11 cellular contexts compared by ENCODE assay signal in genomic region chr16:89563639-89564392, GRCh38. TPM values are rescaled to one million over a fixed set of nuclear protein-coding genes. Genes with fewer than 3 reads are reported as not detected.
A peak's percentile ranks its signal among the peaks of the same experiment; 100 is the strongest.
DNase-seq lines count a peak whose midpoint lies in the region; ATAC-seq and TF ChIP-seq lines count a peak whose summit lies in the region.
"Had no signal": no experiment of that assay in that cellular context is flagged by ENCODE, and none has a peak within 500 bp of the region (broad histone marks: within the 10 kb centered on the region; RNA-seq: fewer than 3 reads in every experiment).

No MANE protein-coding gene starts in this region.

- ATAC-seq in activated naive CD8-positive, alpha-beta T cell treated with anti-CD3 and anti-CD28 coated beads, Interleukin-2, amount 10 ng/mL, durations not matched to agents 7 days and 5 days (ENCODE audit: low read depth): no peak
- no peak for ATAC-seq in HG03280 (IDR thresholded peaks at IDR 0.05; ENCODE audit: unreplicated experiment)
- no peak for ATAC-seq in upper lobe of right lung

- H3K4me1 ChIP-seq in Karpas-422 (ENCODE audit: low read length): peaks cover 52% of the 10 kb centered on the region
- H3K4me1 ChIP-seq in osteoblast (ENCODE audit: insufficient read depth, low read length): peaks cover 51% of the 10 kb centered on the region
- H3K4me1 ChIP-seq in upper lobe of right lung: peaks cover 49% of the 10 kb centered on the region

- H3K4me3 Mint-ChIP-seq in activated CD4-positive, alpha-beta T cell treated with anti-CD3 and anti-CD28 coated beads, Interleukin-2, amount 10 ng/mL, durations not matched to agents 7 days and 5 days: no peak overlapping the region
- no peak overlapping the region for H3K4me3 Mint-ChIP-seq in activated naive CD8-positive, alpha-beta T cell treated with anti-CD3 and anti-CD28 coated beads, Interleukin-2, amount 10 ng/mL, durations not matched to agents 7 days and 5 days

- peak overlapping the region; percentile 97 for H3K4me2 ChIP-seq in Karpas-422 (ENCODE audit: low read depth, low read length, poor library complexity, severe bottlenecking)
- H3K4me2 ChIP-seq in osteoblast (ENCODE audit: insufficient read depth, low read length): peak overlapping the region; percentile 96

- H3K9me3 Mint-ChIP-seq in activated CD4-positive, alpha-beta T cell treated with anti-CD3 and anti-CD28 coated beads, Interleukin-2, amount 10 ng/mL, durations not matched to agents 7 days and 5 days: no peaks in the 10 kb centered on the region
- no peaks in the 10 kb centered on the region for H3K9me3 Mint-ChIP-seq in activated naive CD8-positive, alpha-beta T cell treated with anti-CD3 and anti-CD28 coated beads, Interleukin-2, amount 10 ng/mL, durations not matched to agents 7 days and 5 days

- H3K36me3 ChIP-seq in Karpas-422 (ENCODE audit: insufficient read depth, low read length) (peaks cover 35% of the 10 kb centered on the region), osteoblast (ENCODE audit: insufficient read depth, low read length) (peaks cover 40% of the 10 kb centered on the region), upper lobe of right lung (peaks cover 38% of the 10 kb centered on the region)

- TF ChIP-seq CTCF in osteoblast (IDR thresholded peaks at IDR 0.05; ENCODE audit: extremely low read depth, low read depth, low read length) (no peak), upper lobe of right lung (IDR thresholded peaks at IDR 0.05) (no peak)

- no peak overlapping the region; the same call in 1 of the 2 replicates for H3K9ac ChIP-seq in Karpas-422 (ENCODE audit: low read length)

- H3K27ac ChIP-seq in Karpas-422 (ENCODE audit: low read length): no peak overlapping the region
- no peak overlapping the region for H3K27ac ChIP-seq in osteoblast (ENCODE audit: low read depth, low read length)
- H3K27ac ChIP-seq in upper lobe of right lung: no peak overlapping the region
- H3K27ac ChIP-seq: SJSA1, upper lobe of left lung had no signal

- H3K9me2 ChIP-seq in Karpas-422 (replicated peaks; ENCODE audit: insufficient read depth, low read length): no peaks in the 10 kb centered on the region

- H3K4me3 ChIP-seq in Karpas-422 (ENCODE audit: low read length) (no peak overlapping the region; the same call in 1 of the 2 replicates), osteoblast (ENCODE audit: insufficient read depth, low read length) (no peak overlapping the region), upper lobe of right lung (no peak overlapping the region)
- H3K4me3 ChIP-seq: SJSA1, upper lobe of left lung had no signal

- H3K79me2 ChIP-seq in Karpas-422 (ENCODE audit: low read length) (peaks cover 17% of the 10 kb centered on the region), osteoblast (ENCODE audit: insufficient read depth, low read length) (peaks cover 33% of the 10 kb centered on the region)

- H3K27me3 ChIP-seq in Karpas-422 (ENCODE audit: low read length): no peaks in the 10 kb centered on the region
- no peaks in the 10 kb centered on the region for H3K27me3 ChIP-seq in osteoblast (ENCODE audit: insufficient read depth, low read length)
- H3K27me3 ChIP-seq in upper lobe of right lung: no peaks in the 10 kb centered on the region
- H3K27me3 ChIP-seq: SJSA1, upper lobe of left lung had no signal

- intact Hi-C loops in upper lobe of right lung (cut with DNase I): no loop called here

- DNase-seq in activated CD4-positive, alpha-beta T cell treated with anti-CD3 and anti-CD28 coated beads, Interleukin-2, amount 10 ng/mL, durations not matched to agents 7 days and 5 days: no peak
- no peak for DNase-seq in activated CD4-positive, alpha-beta T cell treated with anti-CD3 and anti-CD28 coated beads, Interleukin-2, amount 50 U/mL, for 1 hour
- peak; percentile 66 for DNase-seq in Karpas-422
- DNase-seq in activated naive CD8-positive, alpha-beta T cell treated with anti-CD3 and anti-CD28 coated beads, Interleukin-2, amount 10 ng/mL, durations not matched to agents 7 days and 5 days: no peak
- no peak for DNase-seq in osteoblast (ENCODE audit: insufficient read length, low spot score, missing footprints)
- no peak for DNase-seq in NCI-H510A treated with DMSO at 0.1 percent for 48 hours (lab: John Stamatoyannopoulos, UW)
- no peak for DNase-seq in upper lobe of right lung
- DNase-seq: activated effector memory CD4-positive, alpha-beta T cell treated with Interleukin-2 at 50 U/mL for 16 hours; upper lobe of left lung had no signal

- H3K4me1 Mint-ChIP-seq in activated CD4-positive, alpha-beta T cell treated with anti-CD3 and anti-CD28 coated beads, Interleukin-2, amount 10 ng/mL, durations not matched to agents 7 days and 5 days: peaks cover 54% of the 10 kb centered on the region
- peaks cover 42% of the 10 kb centered on the region for H3K4me1 Mint-ChIP-seq in activated naive CD8-positive, alpha-beta T cell treated with anti-CD3 and anti-CD28 coated beads, Interleukin-2, amount 10 ng/mL, durations not matched to agents 7 days and 5 days

- CTCF ChIA-PET in activated CD4-positive, alpha-beta T cell treated with anti-CD3 and anti-CD28 coated beads, Interleukin-2, amount 10 ng/mL, durations not matched to agents 7 days and 5 days (lab: Charles Lee): interaction anchor here (1.0 to 1.6 kb wide), 2 partner anchors 12 to 137 kb away, joined by 3 to 6 read pairs; partner anchors contain the start of gene CPNE7

- H3K9me3 ChIP-seq in Karpas-422 (ENCODE audit: low read length) (no peaks in the 10 kb centered on the region), osteoblast (ENCODE audit: low read depth, low read length) (no peaks in the 10 kb centered on the region), upper lobe of right lung (no peaks in the 10 kb centered on the region)
- H3K9me3 ChIP-seq: SJSA1, upper lobe of left lung had no signal

- peaks cover 37% of the 10 kb centered on the region for H3K36me3 Mint-ChIP-seq in activated CD4-positive, alpha-beta T cell treated with anti-CD3 and anti-CD28 coated beads, Interleukin-2, amount 10 ng/mL, durations not matched to agents 7 days and 5 days (ENCODE audit: low read depth)
- peaks cover 27% of the 10 kb centered on the region for H3K36me3 Mint-ChIP-seq in activated naive CD8-positive, alpha-beta T cell treated with anti-CD3 and anti-CD28 coated beads, Interleukin-2, amount 10 ng/mL, durations not matched to agents 7 days and 5 days

- no peak overlapping the region for H2AFZ ChIP-seq in Karpas-422 (ENCODE audit: low read length)
- H2AFZ ChIP-seq in osteoblast (ENCODE audit: low read length): no peak overlapping the region

- no peaks in the 10 kb centered on the region for H3K27me3 Mint-ChIP-seq in activated CD4-positive, alpha-beta T cell treated with anti-CD3 and anti-CD28 coated beads, Interleukin-2, amount 10 ng/mL, durations not matched to agents 7 days and 5 days
- H3K27me3 Mint-ChIP-seq in activated naive CD8-positive, alpha-beta T cell treated with anti-CD3 and anti-CD28 coated beads, Interleukin-2, amount 10 ng/mL, durations not matched to agents 7 days and 5 days: no peaks in the 10 kb centered on the region

- POLR2A ChIA-PET in activated CD4-positive, alpha-beta T cell treated with anti-CD3 and anti-CD28 coated beads, Interleukin-2, amount 10 ng/mL, durations not matched to agents 7 days and 5 days (lab: Charles Lee): no interaction called here
- POLR2A ChIA-PET in activated naive CD8-positive, alpha-beta T cell treated with anti-CD3 and anti-CD28 coated beads, Interleukin-2, amount 10 ng/mL, durations not matched to agents 7 days and 5 days (lab: Charles Lee): no interaction called here

- H4K20me1 ChIP-seq in Karpas-422 (ENCODE audit: insufficient read depth, low read depth, low read length) (peaks cover 46% of the 10 kb centered on the region), osteoblast (ENCODE audit: insufficient read depth, low read length) (peaks cover 55% of the 10 kb centered on the region)

- peak overlapping the region; percentile 25 for H3K27ac Mint-ChIP-seq in activated CD4-positive, alpha-beta T cell treated with anti-CD3 and anti-CD28 coated beads, Interleukin-2, amount 10 ng/mL, durations not matched to agents 7 days and 5 days
- H3K27ac Mint-ChIP-seq in activated naive CD8-positive, alpha-beta T cell treated with anti-CD3 and anti-CD28 coated beads, Interleukin-2, amount 10 ng/mL, durations not matched to agents 7 days and 5 days: peak overlapping the region; percentile 70

RNA-seq across cellular contexts. Expression of gene RPL13, which starts 3.3 kb away (rescaled TPM):
- total RNA-seq in activated CD4-positive, alpha-beta T cell treated with anti-CD3 and anti-CD28 coated beads, Interleukin-2, amount 10 ng/mL, durations not matched to agents 7 days and 5 days: 1,000 to 10,000 TPM; 1,763 to 2,076 TPM
- 6,565 and 10,922 TPM in 2 replicates for total RNA-seq in Karpas-422 (2014; rRNA removed; shearing (Covaris generic); ENCODE audit: low replicate concordance)
- total RNA-seq in activated naive CD8-positive, alpha-beta T cell treated with anti-CD3 and anti-CD28 coated beads, Interleukin-2, amount 10 ng/mL, durations not matched to agents 7 days and 5 days: 1,000 to 10,000 TPM; 2,631 to 2,711 TPM
- total RNA-seq in osteoblast: 2,112 and 2,440 TPM in 2 replicates
- 1,795 TPM for total RNA-seq in upper lobe of right lung

RNA-seq across cellular contexts. Expression of gene CPNE7, which starts 11.7 kb away (rescaled TPM):
- 1 to 10 TPM; 5.1 to 5.7 TPM for total RNA-seq in activated CD4-positive, alpha-beta T cell treated with anti-CD3 and anti-CD28 coated beads, Interleukin-2, amount 10 ng/mL, durations not matched to agents 7 days and 5 days
- 3.7 and 3.9 TPM in 2 replicates for total RNA-seq in Karpas-422 (2014; rRNA removed; shearing (Covaris generic); ENCODE audit: low replicate concordance)
- total RNA-seq in activated naive CD8-positive, alpha-beta T cell treated with anti-CD3 and anti-CD28 coated beads, Interleukin-2, amount 10 ng/mL, durations not matched to agents 7 days and 5 days: 1 to 10 TPM; 3.9 to 4.3 TPM
- 7.2 and 21.8 TPM in 2 replicates for total RNA-seq in osteoblast
- 4.8 TPM for total RNA-seq in upper lobe of right lung

RNA-seq across cellular contexts. Expression of gene DPEP1, which starts 49.6 kb away (rescaled TPM):
- not detected for total RNA-seq in activated CD4-positive, alpha-beta T cell treated with anti-CD3 and anti-CD28 coated beads, Interleukin-2, amount 10 ng/mL, durations not matched to agents 7 days and 5 days
- 0.87 and 1.7 TPM in 2 replicates for total RNA-seq in Karpas-422 (2014; rRNA removed; shearing (Covaris generic); ENCODE audit: low replicate concordance)
- not detected for total RNA-seq in activated naive CD8-positive, alpha-beta T cell treated with anti-CD3 and anti-CD28 coated beads, Interleukin-2, amount 10 ng/mL, durations not matched to agents 7 days and 5 days
- 0.29 and 0.36 TPM in 2 replicates for total RNA-seq in osteoblast
- total RNA-seq in upper lobe of right lung: 3.0 TPM

RNA-seq across cellular contexts. Expression of gene SPG7, which starts 55.6 kb away (rescaled TPM):
- total RNA-seq in activated CD4-positive, alpha-beta T cell treated with anti-CD3 and anti-CD28 coated beads, Interleukin-2, amount 10 ng/mL, durations not matched to agents 7 days and 5 days: 100 to 1,000 TPM in 1 of 2 experiments, 10 to 100 TPM in 1; 88.3 to 101 TPM
- total RNA-seq in Karpas-422 (2014; rRNA removed; shearing (Covaris generic); ENCODE audit: low replicate concordance): 44.6 and 74.8 TPM in 2 replicates
- total RNA-seq in activated naive CD8-positive, alpha-beta T cell treated with anti-CD3 and anti-CD28 coated beads, Interleukin-2, amount 10 ng/mL, durations not matched to agents 7 days and 5 days: 100 to 1,000 TPM; 112 to 113 TPM
- total RNA-seq in osteoblast: 76.3 and 85.8 TPM in 2 replicates
- 95.0 TPM for total RNA-seq in upper lobe of right lung
